Comparison of ENCODE assay signal across 2 cellular contexts in genomic region chr17:78330570-78331224, GRCh38.
TF ChIP-seq lines count a peak whose summit lies in the region.

No MANE protein-coding gene starts in this region.

TF ChIP-seq in K562, 482 proteins besides CTCF, POLR2A, EP300 and RAD21 (continued from another document and continues in another):
- TF ChIP-seq STAT5B (CRISPR knock-in tag; IDR thresholded peaks at IDR 0.05) (no peak), MEF2A (IDR thresholded peaks at IDR 0.05; ENCODE audit: control insufficient read depth, low read depth, low read length) (no peak), ZNF778 (CRISPR knock-in tag; IDR thresholded peaks at IDR 0.05) (no peak), ZNF12 (CRISPR knock-in tag; IDR thresholded peaks at IDR 0.05) (no peak), IRF1 (CRISPR knock-in tag; IDR thresholded peaks at IDR 0.05; ENCODE audit: borderline replicate concordance) (no peak), ZFP36 (IDR thresholded peaks at IDR 0.05; ENCODE audit: low read depth, low read length, partially characterized antibody) (peak; percentile 92), HDAC2 (IDR thresholded peaks at IDR 0.05) (peak; percentile 85), KDM1A (IDR thresholded peaks at IDR 0.05) (peak; percentile 78 to 91), ARID1B (IDR thresholded peaks at IDR 0.05) (no peak), MLLT1 (IDR thresholded peaks at IDR 0.05) (no peak), ZNF431 (CRISPR knock-in tag; IDR thresholded peaks at IDR 0.05) (no peak), ZNF444 (CRISPR knock-in tag; IDR thresholded peaks at IDR 0.05) (no peak), ZNF699 (CRISPR knock-in tag; IDR thresholded peaks at IDR 0.05; ENCODE audit: insufficient replicate concordance) (no peak), ADNP (tag; IDR thresholded peaks at IDR 0.05) (peak; percentile 85), TRIM25 (IDR thresholded peaks at IDR 0.05; ENCODE audit: borderline replicate concordance) (no peak), TEAD1 (CRISPR knock-in tag; IDR thresholded peaks at IDR 0.05) (no peak), ZNF395 (CRISPR knock-in tag; IDR thresholded peaks at IDR 0.05) (no peak), DEAF1 (CRISPR knock-in tag; IDR thresholded peaks at IDR 0.05) (no peak), TBP (optimal IDR thresholded peaks at IDR 0.05; ENCODE audit: low read depth, low read length) (no peak), BCOR (IDR thresholded peaks at IDR 0.05) (peak; percentile 96), NCOA1 (IDR thresholded peaks at IDR 0.05; ENCODE audit: low read depth) (no peak), RCOR1 (IDR thresholded peaks at IDR 0.05; ENCODE audit: borderline replicate concordance in 1 of 2, low read depth in 2 of 2, low read length in 2 of 2) (peak in 1 of 2 experiments; percentile 77; a peak in 3 of 4 replicates)
- TF ChIP-seq, protein P1, sequence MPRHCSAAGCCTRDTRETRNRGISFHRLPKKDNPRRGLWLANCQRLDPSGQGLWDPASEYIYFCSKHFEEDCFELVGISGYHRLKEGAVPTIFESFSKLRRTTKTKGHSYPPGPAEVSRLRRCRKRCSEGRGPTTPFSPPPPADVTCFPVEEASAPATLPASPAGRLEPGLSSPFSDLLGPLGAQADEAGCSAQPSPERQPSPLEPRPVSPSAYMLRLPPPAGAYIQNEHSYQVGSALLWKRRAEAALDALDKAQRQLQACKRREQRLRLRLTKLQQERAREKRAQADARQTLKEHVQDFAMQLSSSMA (CRISPR knock-in tag; IDR thresholded peaks at IDR 0.05), result no peak
- TF ChIP-seq, protein P2, sequence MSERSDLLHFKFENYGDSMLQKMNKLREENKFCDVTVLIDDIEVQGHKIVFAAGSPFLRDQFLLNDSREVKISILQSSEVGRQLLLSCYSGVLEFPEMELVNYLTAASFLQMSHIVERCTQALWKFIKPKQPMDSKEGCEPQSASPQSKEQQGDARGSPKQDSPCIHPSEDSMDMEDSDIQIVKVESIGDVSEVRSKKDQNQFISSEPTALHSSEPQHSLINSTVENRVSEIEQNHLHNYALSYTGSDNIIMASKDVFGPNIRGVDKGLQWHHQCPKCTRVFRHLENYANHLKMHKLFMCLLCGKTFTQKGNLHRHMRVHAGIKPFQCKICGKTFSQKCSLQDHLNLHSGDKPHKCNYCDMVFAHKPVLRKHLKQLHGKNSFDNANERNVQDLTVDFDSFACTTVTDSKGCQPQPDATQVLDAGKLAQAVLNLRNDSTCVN (CRISPR knock-in tag; IDR thresholded peaks at IDR 0.05), result no peak

TF ChIP-seq in HepG2, 621 proteins besides CTCF, POLR2A, EP300 and RAD21 (continued from another document):
- TF ChIP-seq ZBTB44 (CRISPR knock-in tag; IDR thresholded peaks at IDR 0.05) (no peak), KDM4B (CRISPR knock-in tag; IDR thresholded peaks at IDR 0.05) (no peak), ZNF224 (CRISPR knock-in tag; IDR thresholded peaks at IDR 0.05) (no peak), CEBPB (IDR thresholded peaks at IDR 0.05; ENCODE audit: borderline replicate concordance, low read depth, low read length) (no peak), ZNF768 (CRISPR knock-in tag; IDR thresholded peaks at IDR 0.05) (peak; percentile 99), ZNF20 (CRISPR knock-in tag; IDR thresholded peaks at IDR 0.05) (no peak), ZFP36 (IDR thresholded peaks at IDR 0.05; ENCODE audit: borderline replicate concordance, low read depth, low read length, partially characterized antibody) (peak; percentile 50), MEIS2 (CRISPR knock-in tag; IDR thresholded peaks at IDR 0.05) (no peak), ZNF773 (CRISPR knock-in tag; IDR thresholded peaks at IDR 0.05; ENCODE audit: borderline replicate concordance) (no peak), ZNF12 (CRISPR knock-in tag; IDR thresholded peaks at IDR 0.05) (peak; percentile 66; the same call in 1 of the 2 replicates), GABPA (IDR thresholded peaks at IDR 0.05; ENCODE audit: low read depth, low read length) (no peak), GABPA (CRISPR knock-in tag; IDR thresholded peaks at IDR 0.05; ENCODE audit: low read depth) (no peak), IRF1 (CRISPR knock-in tag; IDR thresholded peaks at IDR 0.05; ENCODE audit: low read depth) (no peak), ZNF761 (CRISPR knock-in tag; conservative IDR thresholded peaks at IDR 0.05) (no peak), EEA1 (CRISPR knock-in tag; IDR thresholded peaks at IDR 0.05; ENCODE audit: borderline replicate concordance) (no peak), PHF5A (CRISPR knock-in tag; IDR thresholded peaks at IDR 0.05; ENCODE audit: low read depth, unreplicated experiment) (no peak), MTA1 (CRISPR knock-in tag; IDR thresholded peaks at IDR 0.05; ENCODE audit: borderline replicate concordance) (no peak), REST (IDR thresholded peaks at IDR 0.05; ENCODE audit: borderline replicate concordance in 1 of 2, low read depth in 1 of 2, low read length in 2 of 2) (no peak), ZNF615 (CRISPR knock-in tag; IDR thresholded peaks at IDR 0.05; ENCODE audit: borderline replicate concordance) (no peak), TEAD3 (CRISPR knock-in tag; optimal IDR thresholded peaks at IDR 0.05; ENCODE audit: borderline replicate concordance) (no peak), ZMYM3 (CRISPR knock-in tag; IDR thresholded peaks at IDR 0.05) (peak; percentile 77), HOMEZ (CRISPR knock-in tag; IDR thresholded peaks at IDR 0.05; ENCODE audit: low read depth) (no peak), ZNF260 (CRISPR knock-in tag; IDR thresholded peaks at IDR 0.05; ENCODE audit: borderline replicate concordance, low read depth) (no peak), BCL6 (CRISPR knock-in tag; IDR thresholded peaks at IDR 0.05) (no peak), ZNF720 (CRISPR knock-in tag; IDR thresholded peaks at IDR 0.05) (no peak), ZNF34 (CRISPR knock-in tag; IDR thresholded peaks at IDR 0.05; ENCODE audit: borderline replicate concordance) (no peak)
- TF ChIP-seq, protein P3, sequence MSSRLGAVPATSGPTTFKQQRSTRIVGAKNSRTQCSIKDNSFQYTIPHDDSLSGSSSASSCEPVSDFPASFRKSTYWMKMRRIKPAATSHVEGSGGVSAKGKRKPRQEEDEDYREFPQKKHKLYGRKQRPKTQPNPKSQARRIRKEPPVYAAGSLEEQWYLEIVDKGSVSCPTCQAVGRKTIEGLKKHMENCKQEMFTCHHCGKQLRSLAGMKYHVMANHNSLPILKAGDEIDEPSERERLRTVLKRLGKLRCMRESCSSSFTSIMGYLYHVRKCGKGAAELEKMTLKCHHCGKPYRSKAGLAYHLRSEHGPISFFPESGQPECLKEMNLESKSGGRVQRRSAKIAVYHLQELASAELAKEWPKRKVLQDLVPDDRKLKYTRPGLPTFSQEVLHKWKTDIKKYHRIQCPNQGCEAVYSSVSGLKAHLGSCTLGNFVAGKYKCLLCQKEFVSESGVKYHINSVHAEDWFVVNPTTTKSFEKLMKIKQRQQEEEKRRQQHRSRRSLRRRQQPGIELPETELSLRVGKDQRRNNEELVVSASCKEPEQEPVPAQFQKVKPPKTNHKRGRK (CRISPR knock-in tag; IDR thresholded peaks at IDR 0.05), result no peak
- TF ChIP-seq, protein P4, sequence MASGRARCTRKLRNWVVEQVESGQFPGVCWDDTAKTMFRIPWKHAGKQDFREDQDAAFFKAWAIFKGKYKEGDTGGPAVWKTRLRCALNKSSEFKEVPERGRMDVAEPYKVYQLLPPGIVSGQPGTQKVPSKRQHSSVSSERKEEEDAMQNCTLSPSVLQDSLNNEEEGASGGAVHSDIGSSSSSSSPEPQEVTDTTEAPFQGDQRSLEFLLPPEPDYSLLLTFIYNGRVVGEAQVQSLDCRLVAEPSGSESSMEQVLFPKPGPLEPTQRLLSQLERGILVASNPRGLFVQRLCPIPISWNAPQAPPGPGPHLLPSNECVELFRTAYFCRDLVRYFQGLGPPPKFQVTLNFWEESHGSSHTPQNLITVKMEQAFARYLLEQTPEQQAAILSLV (CRISPR knock-in tag; IDR thresholded peaks at IDR 0.05; ENCODE audit: borderline replicate concordance), result no peak
- TF ChIP-seq, protein P5, sequence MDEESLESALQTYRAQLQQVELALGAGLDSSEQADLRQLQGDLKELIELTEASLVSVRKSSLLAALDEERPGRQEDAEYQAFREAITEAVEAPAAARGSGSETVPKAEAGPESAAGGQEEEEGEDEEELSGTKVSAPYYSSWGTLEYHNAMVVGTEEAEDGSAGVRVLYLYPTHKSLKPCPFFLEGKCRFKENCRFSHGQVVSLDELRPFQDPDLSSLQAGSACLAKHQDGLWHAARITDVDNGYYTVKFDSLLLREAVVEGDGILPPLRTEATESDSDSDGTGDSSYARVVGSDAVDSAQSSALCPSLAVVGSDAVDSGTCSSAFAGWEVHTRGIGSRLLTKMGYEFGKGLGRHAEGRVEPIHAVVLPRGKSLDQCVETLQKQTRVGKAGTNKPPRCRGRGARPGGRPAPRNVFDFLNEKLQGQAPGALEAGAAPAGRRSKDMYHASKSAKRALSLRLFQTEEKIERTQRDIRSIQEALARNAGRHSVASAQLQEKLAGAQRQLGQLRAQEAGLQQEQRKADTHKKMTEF (CRISPR knock-in tag; IDR thresholded peaks at IDR 0.05), result no peak
- TF ChIP-seq, protein P6, sequence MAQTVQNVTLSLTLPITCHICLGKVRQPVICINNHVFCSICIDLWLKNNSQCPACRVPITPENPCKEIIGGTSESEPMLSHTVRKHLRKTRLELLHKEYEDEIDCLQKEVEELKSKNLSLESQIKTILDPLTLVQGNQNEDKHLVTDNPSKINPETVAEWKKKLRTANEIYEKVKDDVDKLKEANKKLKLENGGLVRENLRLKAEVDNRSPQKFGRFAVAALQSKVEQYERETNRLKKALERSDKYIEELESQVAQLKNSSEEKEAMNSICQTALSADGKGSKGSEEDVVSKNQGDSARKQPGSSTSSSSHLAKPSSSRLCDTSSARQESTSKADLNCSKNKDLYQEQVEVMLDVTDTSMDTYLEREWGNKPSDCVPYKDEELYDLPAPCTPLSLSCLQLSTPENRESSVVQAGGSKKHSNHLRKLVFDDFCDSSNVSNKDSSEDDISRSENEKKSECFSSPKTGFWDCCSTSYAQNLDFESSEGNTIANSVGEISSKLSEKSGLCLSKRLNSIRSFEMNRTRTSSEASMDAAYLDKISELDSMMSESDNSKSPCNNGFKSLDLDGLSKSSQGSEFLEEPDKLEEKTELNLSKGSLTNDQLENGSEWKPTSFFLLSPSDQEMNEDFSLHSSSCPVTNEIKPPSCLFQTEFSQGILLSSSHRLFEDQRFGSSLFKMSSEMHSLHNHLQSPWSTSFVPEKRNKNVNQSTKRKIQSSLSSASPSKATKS (CRISPR knock-in tag; IDR thresholded peaks at IDR 0.05), result no peak
- TF ChIP-seq, protein P7, sequence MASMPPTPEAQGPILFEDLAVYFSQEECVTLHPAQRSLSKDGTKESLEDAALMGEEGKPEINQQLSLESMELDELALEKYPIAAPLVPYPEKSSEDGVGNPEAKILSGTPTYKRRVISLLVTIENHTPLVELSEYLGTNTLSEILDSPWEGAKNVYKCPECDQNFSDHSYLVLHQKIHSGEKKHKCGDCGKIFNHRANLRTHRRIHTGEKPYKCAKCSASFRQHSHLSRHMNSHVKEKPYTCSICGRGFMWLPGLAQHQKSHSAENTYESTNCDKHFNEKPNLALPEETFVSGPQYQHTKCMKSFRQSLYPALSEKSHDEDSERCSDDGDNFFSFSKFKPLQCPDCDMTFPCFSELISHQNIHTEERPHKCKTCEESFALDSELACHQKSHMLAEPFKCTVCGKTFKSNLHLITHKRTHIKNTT (CRISPR knock-in tag; IDR thresholded peaks at IDR 0.05), result no peak
